In the genomic region with DNA sequence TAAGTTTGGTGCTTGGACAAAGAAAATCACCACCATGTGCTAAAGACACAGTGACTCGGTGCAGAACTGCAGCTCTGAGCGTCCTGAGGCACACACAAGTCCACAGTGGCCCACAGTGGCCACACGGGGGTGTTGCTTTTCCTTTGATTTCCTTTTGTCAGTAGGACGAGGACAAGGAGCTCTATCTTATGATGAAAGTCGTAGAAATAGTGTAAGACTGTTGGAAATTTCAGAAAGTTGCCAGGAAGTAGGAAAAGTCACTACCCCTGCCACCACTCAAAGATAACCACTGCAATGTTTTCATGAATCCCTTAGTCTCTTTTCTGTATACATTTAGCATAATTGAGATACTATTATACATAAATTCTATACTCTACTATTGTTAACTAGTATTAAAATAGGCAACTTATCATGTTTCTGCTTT, we compare ENCODE assay signal across 8 cellular contexts.
DNase-seq lines count a peak whose midpoint lies in the region; ATAC-seq and TF ChIP-seq lines count a peak whose summit lies in the region.

No MANE protein-coding gene starts in this region.

- no peaks in the 10 kb centered on the region for H3K79me2 ChIP-seq in H9 (ENCODE audit: insufficient read depth, low read length)

- no peak overlapping the region for H4K8ac ChIP-seq in H9 (replicated peaks; ENCODE audit: insufficient read length, low read depth, low read length)

- H3K27ac Mint-ChIP-seq in H9, result no peak overlapping the region
- H3K27ac Mint-ChIP-seq in osteocyte (ENCODE audit: unreplicated experiment), result peak overlapping the region; percentile 43

- H3K4me1 ChIP-seq in H9 (ENCODE audit: insufficient read depth, low read length) (no peaks in the 10 kb centered on the region), SJSA1 (replicated peaks) (peaks cover 4% of the 10 kb centered on the region; the same call in 1 of the 2 replicates)

- H3K9me3 ChIP-seq in H9 (ENCODE audit: control insufficient read depth, low read depth, low read length), result no peaks in the 10 kb centered on the region
- H3K9me3 ChIP-seq in SJSA1 (replicated peaks), result no peaks in the 10 kb centered on the region

- H3K14ac ChIP-seq in H9 (ENCODE audit: insufficient read depth, low read length), result no peak overlapping the region

- H2BK12ac ChIP-seq in H9 (ENCODE audit: insufficient read length, low read depth, low read length), result no peak overlapping the region

- ATAC-seq in GM19455 (IDR thresholded peaks at IDR 0.05; ENCODE audit: unreplicated experiment) (no peak), HG03469 (IDR thresholded peaks at IDR 0.05; ENCODE audit: unreplicated experiment) (no peak)

- H3K27me3 ChIP-seq in H9 (ENCODE audit: insufficient read depth, low read length) (no peaks in the 10 kb centered on the region), SJSA1 (replicated peaks) (no peaks in the 10 kb centered on the region)

- DNase-seq in Ammon's horn (ENCODE audit: low spot score), result peak; percentile 84
- peak; percentile 63 for DNase-seq in H9
- DNase-seq in SJSA1 (ENCODE audit: low read depth in 1 of 2, low spot score in 2 of 2), result peak; percentile 71 to 72
- DNase-seq in fibroblast of the conjunctiva (ENCODE audit: low read depth), result peak; percentile 92
- DNase-seq in osteocyte (ENCODE audit: extremely low spot score, unreplicated experiment), result no peak
- no peak for DNase-seq in activated CD8-positive, alpha-beta memory T cell treated with anti-CD3 and anti-CD28 coated beads, Interleukin-2, amount 50 U/mL, for 48 hours

- no peak overlapping the region for H3T11ph ChIP-seq in H9 (ENCODE audit: low read length)

- no peak overlapping the region for H2BK20ac ChIP-seq in H9 (ENCODE audit: low read depth, low read length, poor library complexity, severe bottlenecking)

- H4K20me1 ChIP-seq in H9 (ENCODE audit: control insufficient read depth, insufficient read depth, insufficient read length), result peaks cover 3% of the 10 kb centered on the region

- no peak overlapping the region for H4K5ac ChIP-seq in H9 (ENCODE audit: insufficient read length, low read depth, low read length)

- no peaks in the 10 kb centered on the region for H3K79me1 ChIP-seq in H9 (ENCODE audit: insufficient read depth, low read depth, low read length, poor library complexity, severe bottlenecking)

- H3K4me3 ChIP-seq in SJSA1, result no peak overlapping the region

- H3K4me1 Mint-ChIP-seq in H9 (peaks cover 0 to 3% of the 10 kb centered on the region in 2 experiments; a peak in 1 of 4 replicates), osteocyte (ENCODE audit: unreplicated experiment) (peaks cover 8% of the 10 kb centered on the region)

- no peak overlapping the region for H2BK5ac ChIP-seq in H9 (ENCODE audit: insufficient read length, low read length)

- H3K23me2 ChIP-seq in H9 (ENCODE audit: insufficient read length, low read depth, low read length, poor library complexity, severe bottlenecking), result no peaks in the 10 kb centered on the region

- H3K27ac ChIP-seq in H9 (ENCODE audit: insufficient read length, low read depth, low read length), result no peak overlapping the region
- H3K27ac ChIP-seq in SJSA1, result peak overlapping the region; percentile 40

- peaks cover 77% of the 10 kb centered on the region for H3K36me3 ChIP-seq in SJSA1

- no CpG with 5 or more reads among the region's 5 CpGs for WGBS in H9 (ENCODE audit: extremely low coverage, insufficient read length, low lambda C conversion rate)

- H4K91ac ChIP-seq in H9 (ENCODE audit: insufficient read length, low read depth, low read length), result no peak overlapping the region

- H3K9ac ChIP-seq in H9 (ENCODE audit: extremely low read depth, insufficient read length, low read length), result no peak overlapping the region

- no peak overlapping the region for H2AK5ac ChIP-seq in H9 (ENCODE audit: insufficient read length, low read length)

- no peak overlapping the region for H3K56ac ChIP-seq in H9 (ENCODE audit: insufficient read length, low read depth, low read length)

- H2BK15ac ChIP-seq in H9 (ENCODE audit: low read depth, low read length), result no peak overlapping the region

- H3K23ac ChIP-seq in H9 (ENCODE audit: insufficient read length, low read depth, low read length), result no peak overlapping the region

- H3K4me3 Mint-ChIP-seq in H9, result no peak overlapping the region
- H3K4me3 Mint-ChIP-seq in osteocyte (ENCODE audit: unreplicated experiment), result no peak overlapping the region

- H3K4ac ChIP-seq in H9 (ENCODE audit: low read depth, low read length), result no peak overlapping the region

- H3K36me3 Mint-ChIP-seq in H9 (ENCODE audit: insufficient read depth in 1 of 3, low read depth in 3 of 3) (peaks cover 0 to 7% (median under 1%) of the 10 kb centered on the region in 3 experiments; a peak in 5 of 7 replicates), osteocyte (ENCODE audit: unreplicated experiment) (peaks cover 24% of the 10 kb centered on the region)

- H3K9me3 Mint-ChIP-seq in H9 (no peaks in the 10 kb centered on the region), osteocyte (ENCODE audit: unreplicated experiment) (no peaks in the 10 kb centered on the region)

- no peak overlapping the region for H2AFZ ChIP-seq in H9 (ENCODE audit: low read length)

- no peak overlapping the region for H3K4me2 ChIP-seq in H9 (ENCODE audit: insufficient read depth, insufficient read length, low read length)

- H2BK120ac ChIP-seq in H9 (ENCODE audit: low read depth, low read length, poor library complexity, severe bottlenecking), result no peak overlapping the region

- peaks cover 3% of the 10 kb centered on the region; the same call in 1 of the 2 replicates for H3K27me3 Mint-ChIP-seq in H9 (ENCODE audit: low read depth)
- no peaks in the 10 kb centered on the region for H3K27me3 Mint-ChIP-seq in osteocyte (ENCODE audit: unreplicated experiment)

- TF ChIP-seq CTCF in H9 (conservative IDR thresholded peaks at IDR 0.05) (peak; percentile 77), osteocyte (IDR thresholded peaks at IDR 0.05) (peak; percentile 88)

- no peak overlapping the region for H3K18ac ChIP-seq in H9 (ENCODE audit: insufficient read length, low read depth, low read length)

Comparison
In these comparisons a context has a peak if more than half of its experiments do, and no peak if none do; other contexts are left out.
1. DNase-seq: peak in Ammon's horn (single experiment), H9 (single experiment), SJSA1 (2 of 2) and fibroblast of the conjunctiva (single experiment); none in osteocyte (single experiment) and activated CD8-positive, alpha-beta memory T cell treated with anti-CD3 and anti-CD28 coated beads, Interleukin-2, amount 50 U/mL, for 48 hours (single experiment).